Comparison of ENCODE assay signal across 30 cellular contexts in the genomic region with DNA sequence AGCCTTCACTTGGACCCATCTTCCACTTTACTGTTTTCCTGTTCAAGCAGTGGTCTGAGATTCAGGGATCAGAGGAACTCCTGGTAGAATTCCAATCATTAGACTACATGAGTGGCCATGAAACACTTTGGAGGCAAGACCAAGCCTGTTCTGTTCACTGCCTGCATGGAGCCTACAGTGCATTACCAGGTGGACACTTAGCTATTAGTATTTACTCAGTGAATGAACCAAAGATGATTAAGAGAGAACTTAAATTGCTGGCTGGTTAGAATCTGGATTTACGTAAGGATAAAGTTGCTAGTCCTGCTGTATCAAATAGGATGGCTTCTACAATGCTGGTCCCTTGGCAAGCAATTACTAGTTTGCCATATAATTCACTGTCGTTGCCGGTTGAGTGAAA.
"Had no signal": no experiment of that assay in that cellular context is flagged by ENCODE, and none has a peak within 500 bp of the region (broad histone marks: within the 10 kb centered on the region; RNA-seq: fewer than 3 reads in every experiment).

No MANE protein-coding gene starts in this region.

- DNase-seq: activated CD4-positive, alpha-beta T cell treated with anti-CD3 and anti-CD28 coated beads for 4 hours; activated CD4-positive, alpha-beta T cell treated with anti-CD3 and anti-CD28 coated beads, Interleukin-2, amount 50 U/mL, for 48 hours; activated CD8-positive, alpha-beta memory T cell treated with anti-CD3 and anti-CD28 coated beads for 24 hours; activated effector memory CD4-positive, alpha-beta T cell treated with anti-CD3 and anti-CD28 coated beads, Interleukin-2, amount 50 U/mL, for 16 hours; activated naive CD4-positive, alpha-beta T cell treated with anti-CD3 and anti-CD28 coated beads for 36 hours; activated naive CD8-positive, alpha-beta T cell treated with anti-CD3 and anti-CD28 coated beads for 36 hours; adrenal gland; aorta; body of pancreas; dorsolateral prefrontal cortex; effector memory CD4-positive, alpha-beta T cell; foreskin fibroblast; heart right ventricle; kidney glomerular epithelial cell; left ventricle myocardium inferior; naive B cell; psoas muscle; sigmoid colon; small intestine; stimulated activated CD4-positive, alpha-beta T cell treated with anti-CD3 and anti-CD28 coated beads, Interleukin-4, amount 100 ng/mL, for 24 hours; stimulated activated naive CD8-positive, alpha-beta T cell treated with anti-CD3 and anti-CD28 coated beads, Interleukin-15, amount 100 ng/mL, for 72 hours; substantia nigra; upper lobe of right lung had no signal

- H3K9me3 Mint-ChIP-seq: activated naive CD4-positive, alpha-beta T cell treated with anti-CD3 and anti-CD28 coated beads for 36 hours; activated naive CD8-positive, alpha-beta T cell treated with anti-CD3 and anti-CD28 coated beads for 36 hours; activated T-helper 1 cell treated with anti-CD3 and anti-CD28 coated beads, Interleukin-12 subunit alpha, Interleukin-12 subunit beta, Interleukin-2, Interleukin-4 antibody, amounts not matched to agents 30 ng/mL and 10 ng/mL and 1 ng/mL, durations not matched to agents 14 hours and 24 hours and 36 hours; stimulated activated naive CD8-positive, alpha-beta T cell treated with anti-CD3 and anti-CD28 coated beads, Interleukin-15, amount 100 ng/mL, for 72 hours had no signal

- H3K27me3 ChIP-seq: adrenal gland, body of pancreas, cardiac muscle cell, dorsolateral prefrontal cortex, heart right ventricle, sigmoid colon, upper lobe of right lung had no signal

- H3K36me3 Mint-ChIP-seq: activated naive CD8-positive, alpha-beta T cell treated with anti-CD3 and anti-CD28 coated beads for 36 hours; naive B cell; stimulated activated memory B cell treated with anti-CD40 and anti-IgM and Interleukin-4, amounts not matched to agents 10 μg/mL and 1 μg/mL and 100 μg/mL, for 72 hours had no signal

- H2AFZ ChIP-seq: parathyroid adenoma had no signal

- H3K36me3 ChIP-seq: adrenal gland, cardiac muscle cell, heart right ventricle, left ventricle myocardium inferior, sigmoid colon, upper lobe of right lung had no signal

- H3K4me3 ChIP-seq: adrenal gland, body of pancreas, cardiac muscle cell, coronary artery, dorsolateral prefrontal cortex, heart right ventricle, left ventricle myocardium inferior, lung, psoas muscle, sigmoid colon, upper lobe of right lung had no signal

- H3K4me3 Mint-ChIP-seq: activated naive CD4-positive, alpha-beta T cell treated with anti-CD3 and anti-CD28 coated beads for 36 hours; activated naive CD8-positive, alpha-beta T cell treated with anti-CD3 and anti-CD28 coated beads for 36 hours; activated T-helper 1 cell treated with anti-CD3 and anti-CD28 coated beads, Interleukin-12 subunit alpha, Interleukin-12 subunit beta, Interleukin-2, Interleukin-4 antibody, amounts not matched to agents 30 ng/mL and 10 ng/mL and 1 ng/mL, durations not matched to agents 14 hours and 24 hours and 36 hours; mesothelial cell of epicardium; naive B cell; stimulated activated memory B cell treated with anti-CD40 and anti-IgM and Interleukin-4, amounts not matched to agents 10 μg/mL and 1 μg/mL and 100 μg/mL, for 72 hours; stimulated activated naive CD8-positive, alpha-beta T cell treated with anti-CD3 and anti-CD28 coated beads, Interleukin-15, amount 100 ng/mL, for 72 hours had no signal

- H3K79me2 ChIP-seq: parathyroid adenoma had no signal

- H3K9ac ChIP-seq: parathyroid adenoma had no signal

- H3K27ac Mint-ChIP-seq: activated naive CD4-positive, alpha-beta T cell treated with anti-CD3 and anti-CD28 coated beads for 36 hours; activated naive CD8-positive, alpha-beta T cell treated with anti-CD3 and anti-CD28 coated beads for 36 hours; activated T-helper 1 cell treated with anti-CD3 and anti-CD28 coated beads, Interleukin-12 subunit alpha, Interleukin-12 subunit beta, Interleukin-2, Interleukin-4 antibody, amounts not matched to agents 30 ng/mL and 10 ng/mL and 1 ng/mL, durations not matched to agents 14 hours and 24 hours and 36 hours; mesothelial cell of epicardium; naive B cell; stimulated activated memory B cell treated with anti-CD40 and anti-IgM and Interleukin-4, amounts not matched to agents 10 μg/mL and 1 μg/mL and 100 μg/mL, for 72 hours; stimulated activated naive CD8-positive, alpha-beta T cell treated with anti-CD3 and anti-CD28 coated beads, Interleukin-15, amount 100 ng/mL, for 72 hours had no signal

- ATAC-seq: body of pancreas; heart right ventricle; psoas muscle; stimulated activated memory B cell treated with anti-CD40 and anti-IgM and Interleukin-4, amounts not matched to agents 10 μg/mL and 1 μg/mL and 100 μg/mL, for 72 hours; stimulated activated naive CD8-positive, alpha-beta T cell treated with anti-CD3 and anti-CD28 coated beads, Interleukin-15, amount 100 ng/mL, for 72 hours; upper lobe of right lung had no signal

- H3K9me3 ChIP-seq: adrenal gland, body of pancreas, heart right ventricle, left ventricle myocardium inferior, psoas muscle, sigmoid colon, upper lobe of right lung had no signal

- H3K4me1 ChIP-seq: left ventricle myocardium inferior, parathyroid adenoma, psoas muscle, upper lobe of right lung had no signal

- H3K27ac ChIP-seq: body of pancreas, cardiac muscle cell, coronary artery, dorsolateral prefrontal cortex, heart right ventricle, left ventricle myocardium inferior, parathyroid adenoma, psoas muscle, sigmoid colon, upper lobe of right lung had no signal

- FAIRE-seq: small intestine had no signal
